Comparison of ENCODE assay signal across 8 cellular contexts in the genomic region with DNA sequence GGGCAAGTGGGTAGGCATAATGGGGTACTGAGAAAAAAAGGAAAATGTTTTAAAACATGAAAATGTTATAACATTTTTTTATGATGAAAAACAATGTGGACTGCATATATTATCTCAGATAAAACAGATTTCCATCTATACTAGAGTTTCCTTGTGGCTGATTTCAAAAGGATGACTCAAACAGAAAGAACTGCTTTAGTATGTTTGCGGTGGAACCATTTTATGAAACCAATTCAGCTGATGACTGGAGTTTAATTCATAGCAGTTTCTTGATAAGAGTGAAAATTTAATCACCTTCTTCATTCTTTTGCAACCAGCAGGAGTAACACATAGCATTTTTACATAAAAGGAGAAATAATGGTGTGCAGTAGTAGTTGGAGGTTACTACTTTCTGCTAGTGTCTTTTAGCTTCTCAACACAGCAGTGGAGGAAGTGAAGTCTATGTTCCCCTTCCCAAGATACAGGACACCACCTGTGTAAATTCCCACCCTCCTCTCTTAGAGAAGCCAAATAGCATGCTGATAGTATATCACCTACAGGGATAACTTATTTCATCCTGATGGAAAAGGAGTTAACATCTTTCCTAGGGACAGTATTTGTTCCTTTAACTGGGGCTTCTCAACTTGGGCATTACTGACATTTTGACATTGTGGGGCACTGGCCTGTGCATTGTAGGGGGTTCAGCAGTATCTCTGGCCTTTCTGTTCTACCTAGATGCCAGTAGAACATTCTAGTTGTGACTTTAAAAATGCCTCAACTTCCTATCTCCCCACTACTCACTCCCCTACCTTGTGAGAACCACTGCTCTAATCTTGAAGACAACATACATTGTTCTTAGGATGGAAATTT. TPM values are rescaled to one million over a fixed set of nuclear protein-coding genes. Genes with fewer than 3 reads are reported as not detected.
DNase-seq lines count a peak whose midpoint lies in the region; ATAC-seq and TF ChIP-seq lines count a peak whose summit lies in the region.

No MANE protein-coding gene starts in this region.

- no peaks in the 10 kb centered on the region for H3K9me3 ChIP-seq in mucosa of rectum (ENCODE audit: control insufficient read depth in 2 of 2, low read length in 2 of 2)

- H3K4me3 ChIP-seq in BJ (ENCODE audit: low read depth, low read length): no peak overlapping the region
- peak overlapping the region in 1 of 2 donors; percentile 38 for H3K4me3 ChIP-seq in mucosa of rectum (ENCODE audit: low read length in 2 of 2)

- peak overlapping the region in 1 of 2 donors; percentile 48 for H3K9ac ChIP-seq in mucosa of rectum (ENCODE audit: low read depth in 1 of 2, low read length in 2 of 2)

- DNase-seq in BJ (ENCODE audit: low read depth): peak; percentile 40
- peak; percentile 21 for DNase-seq in amniotic stem cell (lab: John Stamatoyannopoulos, UW)
- DNase-seq in occipital lobe (lab: John Stamatoyannopoulos, UW): no peak
- DNase-seq in NCI-H1694 (lab: John Stamatoyannopoulos, UW): no peak
- DNase-seq in T-helper 9 cell: no peak

- H3K36me3 ChIP-seq in BJ (ENCODE audit: control insufficient read depth, insufficient read depth, low read length) (no peaks in the 10 kb centered on the region), mucosa of rectum (ENCODE audit: control insufficient read depth in 2 of 2, insufficient read depth in 2 of 2, low read length in 2 of 2) (no peaks in the 10 kb centered on the region)

- CTCF ChIA-PET in BJ (lab: Yijun Ruan, JAX): no interaction called here

- POLR2A ChIA-PET in BJ (lab: Charles Lee): no interaction called here

- H3K27me3 ChIP-seq in BJ (ENCODE audit: control insufficient read depth, insufficient read depth, low read length) (no peaks in the 10 kb centered on the region), mucosa of rectum (ENCODE audit: control insufficient read depth in 2 of 2, insufficient read depth in 2 of 2, low read length in 2 of 2) (no peaks in the 10 kb centered on the region)

- peak overlapping the region; percentile 75 to 79 for H3K27ac ChIP-seq in mucosa of rectum (ENCODE audit: low read depth in 2 of 2, low read length in 2 of 2)

- peaks cover 32 to 51% of the 10 kb centered on the region in 2 donors for H3K4me1 ChIP-seq in mucosa of rectum (ENCODE audit: control insufficient read depth in 2 of 2, insufficient read depth in 2 of 2, low read length in 2 of 2)

- TF ChIP-seq CTCF in BJ (IDR thresholded peaks at IDR 0.05; ENCODE audit: insufficient read depth, low read depth, low read length): no peak

- ATAC-seq in GM19328 (IDR thresholded peaks at IDR 0.05; ENCODE audit: unreplicated experiment) (peak; percentile 46), HG03521 (IDR thresholded peaks at IDR 0.05; ENCODE audit: unreplicated experiment) (peak; percentile 47)

RNA-seq across cellular contexts. Expression of gene PELI1, which starts 29.9 kb away (rescaled TPM):
- polyA plus RNA-seq in BJ (2011; rRNA removed): 2.0 and 4.0 TPM in 2 replicates
- 2.0 and 2.6 TPM in 2 replicates for polyA minus RNA-seq in BJ (2011; rRNA and poly(A)+ RNA removed)
- total RNA-seq in occipital lobe: 88.9 TPM

Comparison
In these comparisons a context has a peak if more than half of its experiments do, and no peak if none do; other contexts are left out.
1. DNase-seq: peak in BJ (single experiment) and amniotic stem cell (single experiment); none in occipital lobe (single experiment), NCI-H1694 (single experiment) and T-helper 9 cell (single experiment).